18 cellular contexts compared by ENCODE assay signal in the genomic region with DNA sequence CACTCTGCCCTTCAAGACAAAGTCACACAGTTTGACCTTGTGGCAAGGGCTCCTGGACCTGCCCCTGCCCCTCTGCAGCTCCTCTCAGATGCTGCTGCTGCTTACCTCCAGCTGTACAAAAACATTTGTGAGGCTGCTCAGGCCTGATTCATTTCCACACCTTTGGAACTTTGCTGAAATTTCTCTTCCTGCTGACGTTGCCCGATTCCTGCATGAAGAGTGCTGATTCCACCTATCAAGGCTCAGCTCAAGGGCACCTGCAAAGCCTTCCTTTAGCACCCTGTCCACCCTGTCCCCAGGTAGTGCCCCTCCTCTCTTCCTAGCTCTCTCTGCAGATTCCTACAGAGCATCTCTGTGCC.
"Had no signal": no experiment of that assay in that cellular context is flagged by ENCODE, and none has a peak within 500 bp of the region (broad histone marks: within the 10 kb centered on the region; RNA-seq: fewer than 3 reads in every experiment).

No MANE protein-coding gene starts in this region.

- H3K27me3 Mint-ChIP-seq: activated B cell treated with CpG ODN at 0.5 μM for 24 hours; activated CD4-positive, alpha-beta T cell treated with anti-CD3 and anti-CD28 coated beads, Interleukin-2, amount 10 ng/mL, durations not matched to agents 7 days and 5 days; activated naive CD8-positive, alpha-beta T cell had no signal

- H3K9me3 Mint-ChIP-seq: activated B cell treated with CpG ODN at 0.5 μM for 24 hours; activated CD4-positive, alpha-beta T cell treated with anti-CD3 and anti-CD28 coated beads, Interleukin-2, amount 10 ng/mL, durations not matched to agents 7 days and 5 days; activated T-cell treated with anti-CD3 and anti-CD28 coated beads, Interleukin-2, amount 50 U/mL, for 72 hours; immature natural killer cell had no signal

- H3K36me3 ChIP-seq: colonic mucosa, heart left ventricle, pancreas, upper lobe of left lung had no signal

- DNase-seq: activated B cell treated with CpG ODN at 0.5 μM for 24 hours; activated CD4-positive, alpha-beta T cell treated with anti-CD3 and anti-CD28 coated beads, Interleukin-2, amount 10 ng/mL, durations not matched to agents 7 days and 5 days; activated CD8-positive, alpha-beta memory T cell treated with anti-CD3 and anti-CD28 coated beads, Interleukin-2, amount 50 U/mL, for 48 hours; activated gamma-delta T cell treated with Interleukin-2 at 50 U/mL for 16 hours; activated T-cell treated with anti-CD3 and anti-CD28 coated beads, Interleukin-2, amount 50 U/mL, for 72 hours; amniotic stem cell; central memory CD4-positive, alpha-beta T cell; colonic mucosa; heart left ventricle; immature natural killer cell; pancreas; retina; stimulated activated CD4-positive, alpha-beta T cell treated with anti-CD3 and anti-CD28 coated beads, Interleukin-2, amount 100 ng/mL, for 48 hours; stimulated activated naive CD4-positive, alpha-beta T cell treated with Interleukin-2 at 50 U/mL for 16 hours; SW 1271 had no signal

- H3K4me3 ChIP-seq: colonic mucosa, heart left ventricle, lung, pancreas, upper lobe of left lung had no signal

- H3K4me3 Mint-ChIP-seq: activated B cell treated with CpG ODN at 0.5 μM for 24 hours; activated CD4-positive, alpha-beta T cell treated with anti-CD3 and anti-CD28 coated beads, Interleukin-2, amount 10 ng/mL, durations not matched to agents 7 days and 5 days; activated naive CD8-positive, alpha-beta T cell; activated T-cell treated with anti-CD3 and anti-CD28 coated beads, Interleukin-2, amount 50 U/mL, for 72 hours; immature natural killer cell had no signal

- H3K27ac Mint-ChIP-seq: activated B cell treated with CpG ODN at 0.5 μM for 24 hours; activated CD4-positive, alpha-beta T cell treated with anti-CD3 and anti-CD28 coated beads, Interleukin-2, amount 10 ng/mL, durations not matched to agents 7 days and 5 days; activated naive CD8-positive, alpha-beta T cell; activated T-cell treated with anti-CD3 and anti-CD28 coated beads, Interleukin-2, amount 50 U/mL, for 72 hours; immature natural killer cell had no signal

- H3K27ac ChIP-seq: colonic mucosa, heart left ventricle, pancreas, upper lobe of left lung had no signal

- H3K9me3 ChIP-seq: colonic mucosa, heart left ventricle, pancreas, upper lobe of left lung had no signal

- H3K4me1 Mint-ChIP-seq: activated B cell treated with CpG ODN at 0.5 μM for 24 hours; activated CD4-positive, alpha-beta T cell treated with anti-CD3 and anti-CD28 coated beads, Interleukin-2, amount 10 ng/mL, durations not matched to agents 7 days and 5 days; immature natural killer cell had no signal

- H3K27me3 ChIP-seq: colonic mucosa, heart left ventricle, pancreas, upper lobe of left lung had no signal

- H3K4me1 ChIP-seq: colonic mucosa, heart left ventricle, pancreas, upper lobe of left lung had no signal

- ATAC-seq: activated T-cell treated with anti-CD3 and anti-CD28 coated beads, Interleukin-2, amount 50 U/mL, for 72 hours; pancreas had no signal

- H3K36me3 Mint-ChIP-seq: activated naive CD8-positive, alpha-beta T cell; immature natural killer cell had no signal
